19 cellular contexts compared by ENCODE assay signal in the genomic region with DNA sequence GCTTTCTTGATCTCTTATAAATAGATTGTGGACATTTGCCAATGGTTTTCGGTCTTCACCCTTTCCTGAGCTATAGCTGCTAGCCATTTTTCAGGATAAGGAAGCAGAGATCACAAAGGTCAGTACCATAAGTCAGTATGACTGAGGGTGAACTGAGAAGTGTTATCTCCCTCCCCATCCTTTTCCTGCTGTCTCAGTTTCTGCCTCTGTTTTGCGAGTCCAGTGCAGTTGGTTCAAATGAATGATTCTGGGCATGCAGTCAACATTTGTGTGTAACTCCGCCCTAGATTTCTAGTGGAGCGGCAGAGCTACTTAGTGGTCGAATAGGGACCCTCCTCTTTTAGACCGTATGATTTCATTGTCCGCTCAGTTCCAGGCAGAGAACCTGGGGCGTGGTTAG.
"Had no signal": no experiment of that assay in that cellular context is flagged by ENCODE, and none has a peak within 500 bp of the region (broad histone marks: within the 10 kb centered on the region; RNA-seq: fewer than 3 reads in every experiment).

No MANE protein-coding gene starts in this region.

- H3K36me3 ChIP-seq: colonic mucosa, esophagus muscularis mucosa, gastrocnemius medialis, neutrophil, stomach, thoracic aorta, transverse colon had no signal

- H3K27ac ChIP-seq: colonic mucosa, epithelial cell of prostate, esophagus muscularis mucosa, gastrocnemius medialis, neutrophil, stomach, thoracic aorta, transverse colon had no signal

- ATAC-seq: gastrocnemius medialis; left ventricle myocardium superior; naive thymus-derived CD4-positive, alpha-beta T cell had no signal

- H3K4me1 ChIP-seq: colonic mucosa, gastrocnemius medialis, stomach, transverse colon had no signal

- H3K9me3 ChIP-seq: colonic mucosa, esophagus muscularis mucosa, gastrocnemius medialis, neutrophil, stomach, thoracic aorta, transverse colon had no signal

- H3K4me3 ChIP-seq: colonic mucosa, esophagus muscularis mucosa, gastrocnemius medialis, stomach, thoracic aorta, transverse colon had no signal

- H3K27me3 ChIP-seq: colonic mucosa, esophagus muscularis mucosa, gastrocnemius medialis, neutrophil, stomach, transverse colon had no signal

- DNase-seq: colonic mucosa; dermis blood vessel endothelial cell; effector memory CD4-positive, alpha-beta T cell; gastrocnemius medialis; islet precursor cell; left ventricle myocardium superior; mammary epithelial cell; naive thymus-derived CD4-positive, alpha-beta T cell; nephron progenitor cell; small intestine; stimulated activated CD4-positive, alpha-beta T cell treated with anti-CD3 and anti-CD28 coated beads, Interleukin-12 subunit alpha, Interleukin-12 subunit beta, amount 100 ng/mL, for 4 hours; stimulated activated naive CD4-positive, alpha-beta T cell; stomach; substantia nigra; transverse colon had no signal
